In the genomic region with DNA sequence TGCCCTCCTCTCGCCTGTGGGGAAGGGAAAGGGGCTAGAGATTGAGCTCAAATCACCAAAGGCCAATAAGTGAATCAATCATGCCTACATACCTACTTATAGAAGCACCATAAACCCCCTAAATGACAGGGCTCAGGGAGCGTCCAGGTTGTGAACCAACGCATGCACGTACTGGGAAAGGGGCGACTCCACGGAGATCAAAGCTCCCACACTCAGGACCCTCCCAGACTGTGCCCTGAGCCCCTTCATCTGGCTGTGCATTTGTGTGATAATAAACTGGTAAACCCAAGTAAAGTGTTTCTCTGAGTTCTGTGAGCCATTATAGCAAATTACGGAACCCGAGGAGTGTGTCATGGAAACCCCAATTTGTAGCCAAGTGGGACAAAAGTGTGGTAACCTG, we compare ENCODE assay signal across 31 cellular contexts.
"Had no signal": no experiment of that assay in that cellular context is flagged by ENCODE, and none has a peak within 500 bp of the region (broad histone marks: within the 10 kb centered on the region; RNA-seq: fewer than 3 reads in every experiment).

No MANE protein-coding gene starts in this region.

- H3K27me3 ChIP-seq: ascending aorta, brain microvascular endothelial cell, breast epithelium had no signal

- ATAC-seq: activated CD8-positive, alpha-beta T cell treated with anti-CD3 and anti-CD28 coated beads for 36 hours; activated naive CD4-positive, alpha-beta T cell treated with anti-CD3 and anti-CD28 coated beads, Interleukin-2, amount 50 U/mL, for 72 hours; activated T-cell treated with anti-CD3 and anti-CD28 coated beads, Interleukin-2, amount 50 U/mL, for 4 hours; activated T-cell treated with anti-CD3 and anti-CD28 coated beads, Interleukin-2, amount 50 U/mL, for 72 hours; activated T-helper 17 cell treated with anti-CD3 and anti-CD28 coated beads, Interleukin-2, amount 50 U/mL, for 72 hours had no signal

- H3K4me3 ChIP-seq: ascending aorta, breast epithelium had no signal

- H3K36me3 ChIP-seq: breast epithelium had no signal

- H3K4me1 ChIP-seq: ascending aorta, breast epithelium had no signal

- H3K27ac ChIP-seq: ascending aorta, brain microvascular endothelial cell, breast epithelium, VCaP had no signal

- H3K9me3 ChIP-seq: ascending aorta, breast epithelium had no signal

- DNase-seq: activated B cell treated with CpG ODN at 0.5 μM for 24 hours; activated CD4-positive, alpha-beta memory T cell treated with anti-CD3 and anti-CD28 coated beads for 36 hours; activated CD4-positive, alpha-beta T cell treated with anti-CD3 and anti-CD28 coated beads for 4 hours; activated CD4-positive, alpha-beta T cell treated with anti-CD3 and anti-CD28 coated beads, Interleukin-2, amount 10 ng/mL, durations not matched to agents 24 days and 14 days; activated CD4-positive, alpha-beta T cell treated with anti-CD3 and anti-CD28 coated beads, Interleukin-2, amount 50 U/mL, for 1 hour; activated CD4-positive, alpha-beta T cell treated with anti-CD3 and anti-CD28 coated beads, Interleukin-2, amount 50 U/mL, for 4 hours; activated CD4-positive, CD25-positive, alpha-beta regulatory T cell treated with anti-CD3 and anti-CD28 coated beads, Interleukin-2, amount 50 U/mL, for 72 hours; activated CD8-positive, alpha-beta memory T cell treated with anti-CD3 and anti-CD28 coated beads, Interleukin-2, amount 50 U/mL, for 4 hours; activated CD8-positive, alpha-beta T cell treated with anti-CD3 and anti-CD28 coated beads for 36 hours; activated effector memory CD4-positive, alpha-beta T cell treated with anti-CD3 and anti-CD28 coated beads, Interleukin-2, amount 50 U/mL, for 16 hours; activated gamma-delta T cell treated with Interleukin-2 at 50 U/mL for 16 hours; activated naive CD4-positive, alpha-beta T cell; activated naive CD4-positive, alpha-beta T cell treated with anti-CD3 and anti-CD28 coated beads for 36 hours; activated naive CD4-positive, alpha-beta T cell treated with anti-CD3 and anti-CD28 coated beads, Interleukin-2, amount 50 U/mL, for 16 hours; activated naive CD8-positive, alpha-beta T cell treated with anti-CD3 and anti-CD28 coated beads for 36 hours; activated T-cell treated with anti-CD3 and anti-CD28 coated beads for 4 hours; activated T-cell treated with anti-CD3 and anti-CD28 coated beads, Interleukin-2, amount 50 U/mL, for 1 hour; activated T-cell treated with anti-CD3 and anti-CD28 coated beads, Interleukin-2, amount 50 U/mL, for 4 hours; activated T-cell treated with anti-CD3 and anti-CD28 coated beads, Interleukin-2, amount 50 U/mL, for 72 hours; amygdala; anterior cingulate cortex; brain microvascular endothelial cell; central memory CD4-positive, alpha-beta T cell; T-helper 1 cell; T-helper 2 cell; T-helper 9 cell had no signal
